11 cellular contexts compared by ENCODE assay signal in the genomic region with DNA sequence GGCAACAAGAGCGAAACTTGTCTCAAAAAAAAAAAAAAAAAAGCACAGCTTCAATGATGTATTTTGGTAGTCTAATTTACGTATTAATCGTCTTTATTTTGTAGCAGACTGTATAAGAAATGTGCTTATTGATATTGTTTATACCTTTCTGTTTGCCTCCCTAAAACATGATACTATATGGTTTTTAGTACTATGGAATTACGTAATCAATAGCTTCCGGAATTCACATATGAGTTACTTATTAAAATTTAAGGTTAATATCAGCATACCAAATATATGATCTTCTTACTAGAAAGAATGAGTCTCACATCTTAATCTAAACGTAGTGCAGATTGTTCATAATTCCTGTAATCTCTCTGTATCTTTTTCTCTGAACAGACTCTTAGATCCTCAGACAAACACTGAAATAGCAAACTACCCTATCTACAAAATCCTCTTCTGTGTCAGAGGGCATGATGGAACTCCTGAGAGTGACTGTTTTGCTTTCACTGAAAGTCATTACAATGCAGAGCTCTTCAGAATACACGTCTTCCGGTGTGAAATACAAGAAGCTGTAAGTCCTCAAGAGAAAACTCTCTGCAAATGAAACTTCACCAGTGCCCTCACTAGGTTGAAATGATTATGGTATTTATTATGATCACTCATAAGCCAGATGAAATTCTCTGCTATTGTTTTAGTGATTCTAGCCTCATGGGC. TPM values are rescaled to one million over a fixed set of nuclear protein-coding genes. Genes with fewer than 3 reads are reported as not detected.
DNase-seq lines count a peak whose midpoint lies in the region; ATAC-seq and TF ChIP-seq lines count a peak whose summit lies in the region.
"Had no signal": no experiment of that assay in that cellular context is flagged by ENCODE, and none has a peak within 500 bp of the region (broad histone marks: within the 10 kb centered on the region; RNA-seq: fewer than 3 reads in every experiment).

No MANE protein-coding gene starts in this region.

- no peaks in the 10 kb centered on the region for H3K4me1 ChIP-seq in vagina

- ATAC-seq in GM18508 (IDR thresholded peaks at IDR 0.05; ENCODE audit: insufficient read depth, unreplicated experiment) (peak; percentile 58), GM21367 (IDR thresholded peaks at IDR 0.05; ENCODE audit: unreplicated experiment) (peak; percentile 61), HG03280 (IDR thresholded peaks at IDR 0.05; ENCODE audit: unreplicated experiment) (peak; percentile 92)

- no peak overlapping the region for H3K27ac ChIP-seq in vagina

- H3K9me3 Mint-ChIP-seq in chondrocyte (ENCODE audit: low read depth): no peaks in the 10 kb centered on the region

- peak overlapping the region; percentile 0 for H3K27ac Mint-ChIP-seq in chondrocyte (ENCODE audit: unreplicated experiment)

- H3K4me1 Mint-ChIP-seq in chondrocyte (ENCODE audit: low read depth): peaks cover 11% of the 10 kb centered on the region

- H3K4me3 Mint-ChIP-seq in chondrocyte (ENCODE audit: unreplicated experiment): no peak overlapping the region

- H3K36me3 Mint-ChIP-seq in chondrocyte (ENCODE audit: low read depth): peaks cover 12% of the 10 kb centered on the region

- H3K27me3 Mint-ChIP-seq in chondrocyte (ENCODE audit: low read depth): no peaks in the 10 kb centered on the region

- intact Hi-C loops in vagina (cut with DNase I): no loop called here

- no peak for TF ChIP-seq POLR2A in vagina (IDR thresholded peaks at IDR 0.05)

- no peak overlapping the region for H3K4me3 ChIP-seq in vagina

- DNase-seq in chondrocyte (ENCODE audit: low spot score) (no peak), nucleus accumbens (lab: John Stamatoyannopoulos, UW) (no peak), germinal center (ENCODE audit: low spot score) (no peak), ecto neural progenitor cell (ENCODE audit: low spot score) (no peak), vagina (ENCODE audit: extremely low spot score in 2 of 2) (no peak)
- DNase-seq: DMS79, foreskin fibroblast, NCI-H1694 had no signal

- H3K9me3 ChIP-seq in vagina: no peaks in the 10 kb centered on the region

- peak; percentile 38 for TF ChIP-seq CTCF in chondrocyte (IDR thresholded peaks at IDR 0.05)
- no peak for TF ChIP-seq CTCF in vagina (IDR thresholded peaks at IDR 0.05)

- H3K36me3 ChIP-seq in vagina: peaks cover 0 to 35% of the 10 kb centered on the region in 2 donors

- no peaks in the 10 kb centered on the region for H3K27me3 ChIP-seq in vagina

RNA-seq across cellular contexts. Expression of gene GPR21, which starts 44.4 kb away (rescaled TPM):
- total RNA-seq in chondrocyte (3.9 to 5.5 TPM (median 4.8 TPM) in 3 replicates), vagina (not detected)

RNA-seq across cellular contexts. Expression of gene RABGAP1, which starts 48.2 kb away (rescaled TPM):
- total RNA-seq in chondrocyte (91.8 to 94.2 TPM (median 92.9 TPM) in 3 replicates), vagina (60.2 TPM)

RNA-seq across cellular contexts. Expression of gene ZBTB26, which starts 57.8 kb away (rescaled TPM):
- 5.1 to 6.9 TPM (median 6.2 TPM) in 3 replicates for total RNA-seq in chondrocyte
- 7.9 TPM for total RNA-seq in vagina
